23 cellular contexts compared by ENCODE assay signal in genomic region chr19:43377624-43378023, GRCh38. TPM values are rescaled to one million over a fixed set of nuclear protein-coding genes. Genes with fewer than 3 reads are reported as not detected.
"Had no signal": no experiment of that assay in that cellular context is flagged by ENCODE, and none has a peak within 500 bp of the region (broad histone marks: within the 10 kb centered on the region; RNA-seq: fewer than 3 reads in every experiment).

No MANE protein-coding gene starts in this region.

RNA-seq across cellular contexts. Expression of gene CD177, which starts 24.1 kb away (rescaled TPM):
- total RNA-seq: activated B cell treated with CpG ODN at 0.5 μM for 24 hours; activated CD4-positive, alpha-beta memory T cell treated with anti-CD3 and anti-CD28 coated beads for 36 hours; activated CD4-positive, alpha-beta T cell treated with anti-CD3 and anti-CD28 coated beads, Interleukin-2, amount 10 ng/mL, durations not matched to agents 24 days and 14 days; activated CD8-positive, alpha-beta memory T cell treated with anti-CD3 and anti-CD28 coated beads for 36 hours; activated CD8-positive, alpha-beta T cell treated with anti-CD3 and anti-CD28 coated beads for 36 hours; activated naive CD4-positive, alpha-beta T cell treated with anti-CD3 and anti-CD28 coated beads for 36 hours; activated naive CD4-positive, alpha-beta T cell treated with anti-CD3 and anti-CD28 coated beads, Interleukin-2, amount 50 U/mL, for 72 hours; activated naive CD8-positive, alpha-beta T cell treated with anti-CD3 and anti-CD28 coated beads for 36 hours; activated T-cell treated with anti-CD3 and anti-CD28 coated beads, Interleukin-2, amount 50 U/mL, for 4 hours; activated T-cell treated with anti-CD3 and anti-CD28 coated beads, Interleukin-2, amount 50 U/mL, for 72 hours; activated T-helper 1 cell treated with anti-CD3 and anti-CD28 coated beads, Interleukin-12 subunit alpha, Interleukin-12 subunit beta, Interleukin-2, Interleukin-4 antibody, amounts not matched to agents 30 ng/mL and 10 ng/mL and 1 ng/mL, durations not matched to agents 14 hours and 24 hours and 36 hours; activated T-helper 17 cell treated with anti-CD3 and anti-CD28 coated beads, Interleukin-2, amount 50 U/mL, for 72 hours; astrocyte; cardiac muscle cell; chondrocyte; T-cell; T-helper 1 cell treated with Interleukin-12 subunit alpha and Interleukin-12 subunit beta and Interleukin-4 antibody, amounts not matched to agents 30 ng/mL and 1 ng/mL, for 36 hours; T-helper 17 cell; T-helper 2 cell treated with Interferon-gamma antibody and Interleukin-4, amounts not matched to agents 100 ng/mL and 5 ng/mL, for 36 hours had no signal
- polyA plus RNA-seq: cardiac muscle cell had no signal

RNA-seq across cellular contexts. Expression of gene TEX101, which starts 37.1 kb away (rescaled TPM):
- total RNA-seq: activated B cell treated with CpG ODN at 0.5 μM for 24 hours; activated CD4-positive, alpha-beta memory T cell treated with anti-CD3 and anti-CD28 coated beads for 36 hours; activated CD4-positive, alpha-beta T cell treated with anti-CD3 and anti-CD28 coated beads, Interleukin-2, amount 10 ng/mL, durations not matched to agents 24 days and 14 days; activated CD8-positive, alpha-beta memory T cell treated with anti-CD3 and anti-CD28 coated beads for 36 hours; activated CD8-positive, alpha-beta T cell treated with anti-CD3 and anti-CD28 coated beads for 36 hours; activated naive CD4-positive, alpha-beta T cell treated with anti-CD3 and anti-CD28 coated beads for 36 hours; activated naive CD4-positive, alpha-beta T cell treated with anti-CD3 and anti-CD28 coated beads, Interleukin-2, amount 50 U/mL, for 72 hours; activated naive CD8-positive, alpha-beta T cell treated with anti-CD3 and anti-CD28 coated beads for 36 hours; activated T-cell treated with anti-CD3 and anti-CD28 coated beads, Interleukin-2, amount 50 U/mL, for 4 hours; activated T-cell treated with anti-CD3 and anti-CD28 coated beads, Interleukin-2, amount 50 U/mL, for 72 hours; activated T-helper 1 cell treated with anti-CD3 and anti-CD28 coated beads, Interleukin-12 subunit alpha, Interleukin-12 subunit beta, Interleukin-2, Interleukin-4 antibody, amounts not matched to agents 30 ng/mL and 10 ng/mL and 1 ng/mL, durations not matched to agents 14 hours and 24 hours and 36 hours; activated T-helper 17 cell treated with anti-CD3 and anti-CD28 coated beads, Interleukin-2, amount 50 U/mL, for 72 hours; adrenal gland; aorta; astrocyte; body of pancreas; breast epithelium; cardiac muscle cell; chondrocyte; T-cell; T-helper 1 cell treated with Interleukin-12 subunit alpha and Interleukin-12 subunit beta and Interleukin-4 antibody, amounts not matched to agents 30 ng/mL and 1 ng/mL, for 36 hours; T-helper 17 cell; T-helper 2 cell treated with Interferon-gamma antibody and Interleukin-4, amounts not matched to agents 100 ng/mL and 5 ng/mL, for 36 hours had no signal
- polyA plus RNA-seq: adrenal gland, aorta, cardiac muscle cell had no signal
